In the genomic region with DNA sequence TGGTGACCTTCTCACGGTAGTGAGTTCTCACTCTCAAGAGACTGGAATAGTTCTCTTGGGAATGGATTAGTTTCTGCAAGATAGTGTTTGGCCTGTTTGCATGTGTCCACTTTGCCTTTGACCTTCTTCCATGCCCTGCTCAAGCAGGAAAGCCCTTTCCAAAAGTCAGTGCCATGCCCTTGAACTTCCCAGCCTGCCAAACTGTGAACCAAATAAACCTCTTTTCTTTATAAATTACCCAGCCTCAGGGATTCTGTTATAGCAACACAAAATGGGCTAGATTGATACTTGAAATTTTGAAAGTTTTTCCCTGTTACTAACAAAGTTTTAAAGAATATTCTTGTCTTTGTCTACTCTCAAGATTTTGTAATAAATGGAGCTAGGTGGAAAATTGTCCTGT, we compare ENCODE assay signal across 7 cellular contexts.
"Had no signal": no experiment of that assay in that cellular context is flagged by ENCODE, and none has a peak within 500 bp of the region (broad histone marks: within the 10 kb centered on the region; RNA-seq: fewer than 3 reads in every experiment).

No MANE protein-coding gene starts in this region.

- H3K4me2 ChIP-seq: KMS-11 had no signal

- FAIRE-seq: HepG2, HTR-8/SVneo had no signal

- DNase-seq: IMR-90, KBM-7, KG1 had no signal

- H3K9ac ChIP-seq: KMS-11 had no signal

- ATAC-seq: HepG2 had no signal

- H3K27ac ChIP-seq: HL-60, KMS-11 had no signal
